Comparison of ENCODE assay signal across 22 cellular contexts in the genomic region with DNA sequence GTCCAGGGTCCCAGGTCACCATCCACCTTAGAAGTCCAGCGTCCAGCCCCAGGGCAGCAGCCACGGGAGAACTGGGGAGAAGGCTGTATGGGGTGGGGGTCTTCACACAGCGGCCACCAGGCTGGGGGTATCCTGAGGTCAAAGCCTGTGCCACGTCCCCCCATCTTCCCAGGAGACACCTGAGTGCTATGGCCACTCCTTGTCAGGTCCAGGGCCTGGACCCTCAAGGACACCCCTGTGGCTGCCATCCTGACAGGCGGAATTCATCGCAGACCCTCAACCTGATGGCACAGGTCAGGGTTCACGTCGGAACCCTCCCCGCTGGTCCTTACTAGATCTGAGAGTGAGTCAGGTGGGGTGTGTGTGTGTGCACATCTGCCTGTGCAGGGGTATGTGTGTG. TPM values are rescaled to one million over a fixed set of nuclear protein-coding genes. Genes with fewer than 3 reads are reported as not detected.
DNase-seq lines count a peak whose midpoint lies in the region; ATAC-seq and TF ChIP-seq lines count a peak whose summit lies in the region.
"Had no signal": no experiment of that assay in that cellular context is flagged by ENCODE, and none has a peak within 500 bp of the region (broad histone marks: within the 10 kb centered on the region; RNA-seq: fewer than 3 reads in every experiment).

No MANE protein-coding gene starts in this region.

- H3K4me1 ChIP-seq in naive thymus-derived CD4-positive, alpha-beta T cell (ENCODE audit: control insufficient read depth in 2 of 2, insufficient read depth in 2 of 2, low read length in 2 of 2): no peaks in the 10 kb centered on the region
- H3K4me1 ChIP-seq in tibial artery: no peaks in the 10 kb centered on the region
- H3K4me1 ChIP-seq: BE2C had no signal

- POLR2A ChIA-PET in WTC11 (lab: Charles Lee): no interaction called here
- POLR2A ChIA-PET in naive thymus-derived CD4-positive, alpha-beta T cell (lab: Charles Lee): no interaction called here

- intact Hi-C loops in naive thymus-derived CD4-positive, alpha-beta T cell (cut with micrococcal nuclease): no loop called here
- intact Hi-C loops in tibial artery (cut with DNase I; ENCODE audit: low total_unique reads): no loop called here

- no peaks in the 10 kb centered on the region for H3K27me3 ChIP-seq in naive thymus-derived CD4-positive, alpha-beta T cell (ENCODE audit: control insufficient read depth in 2 of 2, insufficient read depth in 2 of 2, low read length in 2 of 2)
- H3K27me3 ChIP-seq in tibial artery: peaks cover 0 to 77% of the 10 kb centered on the region in 2 donors
- H3K27me3 ChIP-seq: BE2C had no signal

- no peaks in the 10 kb centered on the region for H3K36me3 ChIP-seq in naive thymus-derived CD4-positive, alpha-beta T cell (ENCODE audit: control insufficient read depth in 2 of 3, insufficient read depth in 3 of 3, low read length in 3 of 3)
- H3K36me3 ChIP-seq in tibial artery: no peaks in the 10 kb centered on the region
- H3K36me3 ChIP-seq: BE2C had no signal

- ATAC-seq in WTC11: no peak
- peak; percentile 4 for ATAC-seq in naive thymus-derived CD4-positive, alpha-beta T cell
- ATAC-seq: GM12878, HCT116 had no signal

- no peaks in the 10 kb centered on the region for H3K4me1 Mint-ChIP-seq in WTC11
- no peaks in the 10 kb centered on the region for H3K4me1 Mint-ChIP-seq in naive thymus-derived CD4-positive, alpha-beta T cell
- H3K4me1 Mint-ChIP-seq in progenitor cell of endocrine pancreas (ENCODE audit: low read depth): peaks cover 11% of the 10 kb centered on the region
- H3K4me1 Mint-ChIP-seq: CD4-positive, CD25-positive, alpha-beta regulatory T cell; CD8-positive, alpha-beta memory T cell had no signal

- H3K9me3 ChIP-seq in naive thymus-derived CD4-positive, alpha-beta T cell (ENCODE audit: control insufficient read depth in 2 of 3, low read length in 3 of 3): no peaks in the 10 kb centered on the region
- H3K9me3 ChIP-seq in tibial artery: no peaks in the 10 kb centered on the region
- H3K9me3 ChIP-seq: BE2C had no signal

- H3K27ac ChIP-seq in angular gyrus (ENCODE audit: low read depth, low read length): peak overlapping the region; percentile 43
- no peak overlapping the region for H3K27ac ChIP-seq in naive thymus-derived CD4-positive, alpha-beta T cell (ENCODE audit: low read depth, low read length)
- H3K27ac ChIP-seq in tibial artery: no peak overlapping the region

- H3K27me3 Mint-ChIP-seq in WTC11 (ENCODE audit: low read depth) (no peaks in the 10 kb centered on the region), progenitor cell of endocrine pancreas (no peaks in the 10 kb centered on the region)
- no peaks in the 10 kb centered on the region for H3K27me3 Mint-ChIP-seq in naive thymus-derived CD4-positive, alpha-beta T cell
- H3K27me3 Mint-ChIP-seq: CD4-positive, CD25-positive, alpha-beta regulatory T cell had no signal

- H3K9me3 Mint-ChIP-seq in WTC11: no peaks in the 10 kb centered on the region
- H3K9me3 Mint-ChIP-seq in naive thymus-derived CD4-positive, alpha-beta T cell: no peaks in the 10 kb centered on the region
- no peaks in the 10 kb centered on the region for H3K9me3 Mint-ChIP-seq in progenitor cell of endocrine pancreas (ENCODE audit: low read depth)
- H3K9me3 Mint-ChIP-seq: CD4-positive, CD25-positive, alpha-beta regulatory T cell had no signal

- CTCF ChIA-PET in WTC11 (lab: Charles Lee): no interaction called here
- CTCF ChIA-PET in naive thymus-derived CD4-positive, alpha-beta T cell (lab: Charles Lee): no interaction called here

- H3K4me3 ChIP-seq in naive thymus-derived CD4-positive, alpha-beta T cell (ENCODE audit: low read length): no peak overlapping the region
- no peak overlapping the region for H3K4me3 ChIP-seq in tibial artery
- H3K4me3 ChIP-seq: GM12878 had no signal

- TF ChIP-seq CTCF in WTC11 (IDR thresholded peaks at IDR 0.05) (no peak), progenitor cell of endocrine pancreas (IDR thresholded peaks at IDR 0.05; ENCODE audit: unreplicated experiment) (no peak), tibial artery (IDR thresholded peaks at IDR 0.05) (no peak)

- peak overlapping the region; percentile 45; the same call in 1 of the 2 replicates for H3K27ac Mint-ChIP-seq in WTC11
- H3K27ac Mint-ChIP-seq in naive thymus-derived CD4-positive, alpha-beta T cell: no peak overlapping the region
- peak overlapping the region; percentile 45 for H3K27ac Mint-ChIP-seq in progenitor cell of endocrine pancreas
- H3K27ac Mint-ChIP-seq: CD4-positive, CD25-positive, alpha-beta regulatory T cell; HFFc6 had no signal

- H3K36me3 Mint-ChIP-seq in WTC11: peaks cover 2% of the 10 kb centered on the region
- H3K36me3 Mint-ChIP-seq in naive thymus-derived CD4-positive, alpha-beta T cell: no peaks in the 10 kb centered on the region
- H3K36me3 Mint-ChIP-seq in progenitor cell of endocrine pancreas (ENCODE audit: insufficient read depth): peaks cover 4% of the 10 kb centered on the region
- H3K36me3 Mint-ChIP-seq: CD4-positive, CD25-positive, alpha-beta regulatory T cell; CD8-positive, alpha-beta memory T cell had no signal

- H3K4me3 Mint-ChIP-seq in WTC11 (no peak overlapping the region), progenitor cell of endocrine pancreas (ENCODE audit: low read depth) (no peak overlapping the region)
- no peak overlapping the region for H3K4me3 Mint-ChIP-seq in naive thymus-derived CD4-positive, alpha-beta T cell
- H3K4me3 Mint-ChIP-seq: CD4-positive, CD25-positive, alpha-beta regulatory T cell; HFFc6 had no signal

- DNase-seq in WTC11 (ENCODE audit: low spot score) (no peak), progenitor cell of endocrine pancreas (ENCODE audit: low spot score, unreplicated experiment) (no peak), tibial artery (no peak), hypothalamus (lab: John Stamatoyannopoulos, UW) (no peak)
- no peak for DNase-seq in naive thymus-derived CD4-positive, alpha-beta T cell
- DNase-seq in stimulated activated naive CD4-positive, alpha-beta T cell treated with Interleukin-2 at 50 U/mL for 16 hours (lab: John Stamatoyannopoulos, UW): no peak
- DNase-seq: ACHN; BE2C; C1 segment of cervical spinal cord; CD4-positive, CD25-positive, alpha-beta regulatory T cell; CD8-positive, alpha-beta memory T cell; COR-L47; DMS 273 treated with DMSO at 0.1 percent for 48 hours; DMS53; DND-41; EL; GOT3; H7; HFFc6 had no signal

TF ChIP-seq in WTC11, 78 proteins besides CTCF, POLR2A, EP300 and RAD21 (continues in another document):
- TF ChIP-seq TEAD4 (CRISPR knock-in tag; IDR thresholded peaks at IDR 0.05) (no peak), JAZF1 (CRISPR knock-in tag; IDR thresholded peaks at IDR 0.05) (no peak), NFE2L1 (CRISPR knock-in tag; IDR thresholded peaks at IDR 0.05) (no peak), NR1H2 (CRISPR knock-in tag; IDR thresholded peaks at IDR 0.05) (no peak), TP53 (CRISPR knock-in tag; IDR thresholded peaks at IDR 0.05) (no peak), ATF6 (CRISPR knock-in tag; IDR thresholded peaks at IDR 0.05) (no peak), ERG (CRISPR knock-in tag; IDR thresholded peaks at IDR 0.05) (no peak), ZNF138 (CRISPR knock-in tag; conservative IDR thresholded peaks at IDR 0.05) (no peak)
- TF ChIP-seq, protein P1, sequence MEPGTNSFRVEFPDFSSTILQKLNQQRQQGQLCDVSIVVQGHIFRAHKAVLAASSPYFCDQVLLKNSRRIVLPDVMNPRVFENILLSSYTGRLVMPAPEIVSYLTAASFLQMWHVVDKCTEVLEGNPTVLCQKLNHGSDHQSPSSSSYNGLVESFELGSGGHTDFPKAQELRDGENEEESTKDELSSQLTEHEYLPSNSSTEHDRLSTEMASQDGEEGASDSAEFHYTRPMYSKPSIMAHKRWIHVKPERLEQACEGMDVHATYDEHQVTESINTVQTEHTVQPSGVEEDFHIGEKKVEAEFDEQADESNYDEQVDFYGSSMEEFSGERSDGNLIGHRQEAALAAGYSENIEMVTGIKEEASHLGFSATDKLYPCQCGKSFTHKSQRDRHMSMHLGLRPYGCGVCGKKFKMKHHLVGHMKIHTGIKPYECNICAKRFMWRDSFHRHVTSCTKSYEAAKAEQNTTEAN (CRISPR knock-in tag; IDR thresholded peaks at IDR 0.05): no peak

RNA-seq across cellular contexts. Expression of gene BRSK2, which starts 18.6 kb away (rescaled TPM):
- 22.1 to 34.5 TPM (median 26.2 TPM) in 3 replicates for total RNA-seq in WTC11 (2021)
- total RNA-seq in naive thymus-derived CD4-positive, alpha-beta T cell: under 1 TPM in 3 of 5 experiments, not detected in 2; 0.27 to 0.51 (median 0.30) TPM
- polyA plus RNA-seq in naive thymus-derived CD4-positive, alpha-beta T cell: not detected
- 49.2 and 53.2 TPM in 2 replicates for total RNA-seq in progenitor cell of endocrine pancreas
- polyA plus RNA-seq: GM12878 had no signal

Comparison
In these comparisons a context has a peak if more than half of its experiments do, and no peak if none do; other contexts are left out.
1. H3K27ac Mint-ChIP-seq: peak in WTC11 (single experiment) and progenitor cell of endocrine pancreas (single experiment); none in naive thymus-derived CD4-positive, alpha-beta T cell (0 of 9).
2. RNA of gene BRSK2, which starts 18.6 kb away (total RNA-seq): 49.2 to 53.2 TPM in progenitor cell of endocrine pancreas and 22.1 to 34.5 TPM in WTC11; 0.27 to 0.51 TPM in naive thymus-derived CD4-positive, alpha-beta T cell; every median in the first group is over 10 times any median in the second.